Comparison of ENCODE assay signal across 10 cellular contexts in the genomic region with DNA sequence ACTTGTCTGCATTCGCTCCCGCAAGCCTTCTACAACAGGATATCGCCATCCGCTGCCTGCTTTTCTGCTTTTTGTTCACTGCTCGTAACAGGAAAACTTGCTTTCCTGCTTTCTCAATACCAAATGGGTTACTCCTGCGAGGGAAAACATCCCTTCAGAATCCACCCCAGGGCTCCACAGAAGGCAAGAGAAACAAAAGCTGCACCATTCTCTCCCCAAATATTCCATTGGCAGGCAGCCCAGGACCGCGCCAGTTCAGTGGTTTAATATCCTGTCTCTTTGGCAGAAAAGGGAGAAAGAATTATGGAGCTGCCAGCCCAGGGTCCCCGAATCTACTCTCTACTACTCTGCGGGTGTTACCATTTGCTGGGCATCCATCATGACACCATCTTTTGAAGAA.
A peak's percentile ranks its signal among the peaks of the same experiment; 100 is the strongest.
DNase-seq lines count a peak whose midpoint lies in the region; ATAC-seq, FAIRE-seq and TF ChIP-seq lines count a peak whose summit lies in the region.
"Had no signal": no experiment of that assay in that cellular context is flagged by ENCODE, and none has a peak within 500 bp of the region (broad histone marks: within the 10 kb centered on the region; RNA-seq: fewer than 3 reads in every experiment).

No MANE protein-coding gene starts in this region.

- H3K27me3 ChIP-seq in liver (ENCODE audit: control insufficient read depth in 4 of 4, insufficient read depth in 4 of 4, low read length in 3 of 4) (no peaks in the 10 kb centered on the region), HepG2 (ENCODE audit: control insufficient read depth in 1 of 2, insufficient read depth in 2 of 2, low read length in 2 of 2) (no peaks in the 10 kb centered on the region), mammary epithelial cell (ENCODE audit: insufficient read depth, low read length) (no peaks in the 10 kb centered on the region), lung (ENCODE audit: control insufficient read depth, insufficient read depth) (no peaks in the 10 kb centered on the region), aorta (ENCODE audit: control insufficient read depth in 1 of 2, insufficient read depth in 2 of 2, low read length in 1 of 2) (no peaks in the 10 kb centered on the region)

- H3K9me3 ChIP-seq in liver (ENCODE audit: control insufficient read depth in 4 of 4, low read length in 3 of 4), result no peaks in the 10 kb centered on the region
- no peaks in the 10 kb centered on the region for H3K9me3 ChIP-seq in HepG2 (ENCODE audit: low read length)
- peaks cover 6% of the 10 kb centered on the region for H3K9me3 ChIP-seq in mammary epithelial cell (replicated peaks; ENCODE audit: insufficient read depth, low read length)
- H3K9me3 ChIP-seq in lung (ENCODE audit: control insufficient read depth in 2 of 2, insufficient read depth in 1 of 2, low read length in 1 of 2), result peaks cover 0 to 2% of the 10 kb centered on the region in 2 donors
- no peaks in the 10 kb centered on the region for H3K9me3 ChIP-seq in aorta (ENCODE audit: control insufficient read depth, low read length)

- H3K9ac ChIP-seq in liver (ENCODE audit: low read depth in 1 of 2, low read length in 2 of 2), result no peak overlapping the region
- no peak overlapping the region for H3K9ac ChIP-seq in HepG2 (ENCODE audit: insufficient read depth, low read depth, low read length)
- no peak overlapping the region for H3K9ac ChIP-seq in mammary epithelial cell (ENCODE audit: insufficient read depth, low read length)

- in situ Hi-C loops in HepG2 (cut with HindIII; ENCODE audit: extremely low pct_ligation_motif_present, low pct_unique_long_range_greater_than_20kb), result no loop called here
- in situ Hi-C loops in mammary epithelial cell (cut with MboI; ENCODE audit: low sequenced_read_pairs in 2 of 2), result no loop called here

- TF ChIP-seq RAD21 in liver (IDR thresholded peaks at IDR 0.05), result no peak
- no peak for TF ChIP-seq RAD21 in HepG2 (CRISPR knock-in tag; IDR thresholded peaks at IDR 0.05)

- no peak for TF ChIP-seq CTCF in liver (IDR thresholded peaks at IDR 0.05; ENCODE audit: low read depth, low read length, missing input control)
- TF ChIP-seq CTCF in HepG2 (CRISPR knock-in tag; IDR thresholded peaks at IDR 0.05), result no peak
- TF ChIP-seq CTCF in mammary epithelial cell (conservative IDR thresholded peaks at IDR 0.05 in 1 of 2, IDR thresholded peaks at IDR 0.05 in 1 of 2; ENCODE audit: extremely low read depth in 1 of 2, insufficient read depth in 1 of 2, low read depth in 1 of 2, low read length in 2 of 2), result no peak
- TF ChIP-seq CTCF in lung (IDR thresholded peaks at IDR 0.05; ENCODE audit: control extremely low read depth, extremely low read depth), result no peak

- H3K4me1 ChIP-seq in liver (ENCODE audit: control insufficient read depth in 4 of 4, insufficient read depth in 4 of 4, low read length in 3 of 4), result peaks cover 3 to 17% (median 11%) of the 10 kb centered on the region in 4 donors
- no peaks in the 10 kb centered on the region for H3K4me1 ChIP-seq in HepG2 (ENCODE audit: insufficient read depth, low read length)
- peaks cover 41% of the 10 kb centered on the region for H3K4me1 ChIP-seq in mammary epithelial cell (ENCODE audit: insufficient read depth, low read length)
- H3K4me1 ChIP-seq in lung (ENCODE audit: control insufficient read depth in 2 of 2, insufficient read depth in 2 of 2, low read length in 2 of 2), result peaks cover 0 to 12% of the 10 kb centered on the region in 2 donors
- no peaks in the 10 kb centered on the region for H3K4me1 ChIP-seq in aorta (ENCODE audit: control insufficient read depth in 1 of 2, insufficient read depth in 2 of 2, low read length in 2 of 2)

- no peak overlapping the region for H2AFZ ChIP-seq in HepG2 (ENCODE audit: low read length)
- H2AFZ ChIP-seq in mammary epithelial cell (ENCODE audit: low read depth, low read length), result peak overlapping the region; percentile 71

- no peak for ATAC-seq in HepG2
- ATAC-seq in lung (ENCODE audit: insufficient read depth, low FRiP score), result no peak
- ATAC-seq in aorta (ENCODE audit: low FRiP score), result no peak
- ATAC-seq: K562 had no signal

- intact Hi-C loops in HepG2 (cut with micrococcal nuclease; ENCODE audit: unreplicated experiment) (no loop called here), mammary epithelial cell (cut with micrococcal nuclease) (no loop called here), aorta (cut with DNase I) (no loop called here)

- POLR2A ChIA-PET in HepG2 (lab: Yijun Ruan, JAX), result no interaction called here

- H3K79me2 ChIP-seq in HepG2 (ENCODE audit: insufficient read depth, low read length), result no peaks in the 10 kb centered on the region
- H3K79me2 ChIP-seq in mammary epithelial cell (ENCODE audit: insufficient read depth, low read length), result peaks cover 75% of the 10 kb centered on the region

- H3K4me2 ChIP-seq in HepG2 (ENCODE audit: low read depth, low read length), result no peak overlapping the region
- peak overlapping the region; percentile 82 for H3K4me2 ChIP-seq in mammary epithelial cell (ENCODE audit: insufficient read depth, low read depth, low read length)

- CTCF ChIA-PET in HepG2 (lab: Yijun Ruan, JAX; ENCODE audit: low intra/inter-chr PET ratio, low total read pairs), result no interaction called here
- CTCF ChIA-PET in mammary epithelial cell (lab: Charles Lee; ENCODE audit: low non-redundant PET), result no interaction called here

- H3K27ac ChIP-seq in liver (ENCODE audit: low read depth in 1 of 2, low read length in 2 of 2) (no peak overlapping the region), HepG2 (ENCODE audit: extremely low read length, insufficient read depth, low read length) (no peak overlapping the region), mammary epithelial cell (ENCODE audit: insufficient read depth, low read depth, low read length) (peak overlapping the region; percentile 22), lung (ENCODE audit: low read depth in 1 of 2, low read length in 1 of 2) (peak overlapping the region; percentile 45 to 48), aorta (ENCODE audit: low read depth in 1 of 2, low read length in 2 of 2) (no peak overlapping the region)

- DNase-seq in HepG2 (ENCODE audit: low spot score), result no peak
- peak; percentile 69 for DNase-seq in mammary epithelial cell
- DNase-seq in lung (ENCODE audit: low spot score), result no peak
- DNase-seq in aorta, result peak; percentile 62 to 80
- no peak for DNase-seq in GDM1 (lab: John Stamatoyannopoulos, UW)
- DNase-seq in NCI-H1417 treated with DMSO at 0.1 percent for 48 hours (lab: John Stamatoyannopoulos, UW), result no peak
- no peak for DNase-seq in NCI-H526 treated with DMSO at 0.1 percent for 48 hours (lab: John Stamatoyannopoulos, UW)

- H3K4me3 ChIP-seq in liver (ENCODE audit: low read depth in 1 of 3, low read length in 3 of 3) (no peak overlapping the region), HepG2 (replicated peaks in 1 of 3; ENCODE audit: insufficient read depth in 1 of 3, low read depth in 2 of 3, low read length in 3 of 3) (no peak overlapping the region), mammary epithelial cell (replicated peaks in 1 of 3; ENCODE audit: insufficient read depth in 1 of 3, low read depth in 2 of 3, low read length in 3 of 3) (peak overlapping the region in 1 of 3 experiments; percentile 39), lung (no peak overlapping the region), aorta (ENCODE audit: low read length in 2 of 2) (no peak overlapping the region)
- H3K4me3 ChIP-seq: K562 had no signal

- no peak for TF ChIP-seq POLR2A in HepG2 (IDR thresholded peaks at IDR 0.05; ENCODE audit: insufficient read depth in 1 of 2, low read depth in 2 of 2, low read length in 2 of 2)

- WGBS in liver, result 72% methylated on average over 10 of the region's 10 CpGs
- 87% methylated on average over 10 of the region's 10 CpGs for WGBS in HepG2 (ENCODE audit: low lambda C conversion rate)
- 3% methylated on average over 10 of the region's 10 CpGs for WGBS in mammary epithelial cell (ENCODE audit: low coverage, missing lambda C conversion rate)
- 13 to 34% methylated on average over 10 of the region's 10 CpGs for WGBS in lung, 2 donors
- 20 to 25% methylated on average over 10 of the region's 10 CpGs for WGBS in aorta, 2 donors

- dilution Hi-C loops in mammary epithelial cell (cut with HindIII; ENCODE audit: low sequenced_read_pairs), result no loop called here

- FAIRE-seq in HepG2 (lab: Jason Lieb, UNC), result no peak
- FAIRE-seq: K562, TTC549 had no signal

- H4K20me1 ChIP-seq in HepG2 (ENCODE audit: insufficient read depth, low read length) (no peaks in the 10 kb centered on the region), mammary epithelial cell (ENCODE audit: insufficient read depth, low read length) (no peaks in the 10 kb centered on the region)

- BruUV-seq in HepG2 (replicated peaks; lab: Mats Ljungman, UMichigan) (no TSS peak), mammary epithelial cell (replicated peaks; lab: Mats Ljungman, UMichigan) (no TSS peak)

- H3K36me3 ChIP-seq in liver (ENCODE audit: control insufficient read depth in 4 of 4, insufficient read depth in 3 of 4, low read depth in 1 of 4, low read length in 3 of 4), result no peaks in the 10 kb centered on the region
- H3K36me3 ChIP-seq in HepG2 (replicated peaks in 1 of 2; ENCODE audit: control insufficient read depth in 1 of 2, insufficient read depth in 2 of 2, low read length in 2 of 2), result no peaks in the 10 kb centered on the region
- no peaks in the 10 kb centered on the region for H3K36me3 ChIP-seq in mammary epithelial cell (ENCODE audit: insufficient read depth, low read length)
- H3K36me3 ChIP-seq in lung (ENCODE audit: control insufficient read depth in 2 of 2, insufficient read depth in 2 of 2, low read length in 2 of 2), result no peaks in the 10 kb centered on the region
- H3K36me3 ChIP-seq in aorta (ENCODE audit: control insufficient read depth in 1 of 2, insufficient read depth in 2 of 2, low read length in 1 of 2), result no peaks in the 10 kb centered on the region

- TF ChIP-seq EP300 in HepG2 (IDR thresholded peaks at IDR 0.05; ENCODE audit: low read depth in 2 of 2, low read length in 2 of 2), result no peak
- TF ChIP-seq EP300 in HepG2 (CRISPR knock-in tag; IDR thresholded peaks at IDR 0.05; ENCODE audit: borderline replicate concordance), result no peak

TF ChIP-seq in liver, 16 proteins besides CTCF, POLR2A, EP300 and RAD21 (continues in another document):
- TF ChIP-seq, protein P1, sequence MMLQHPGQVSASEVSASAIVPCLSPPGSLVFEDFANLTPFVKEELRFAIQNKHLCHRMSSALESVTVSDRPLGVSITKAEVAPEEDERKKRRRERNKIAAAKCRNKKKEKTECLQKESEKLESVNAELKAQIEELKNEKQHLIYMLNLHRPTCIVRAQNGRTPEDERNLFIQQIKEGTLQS (IDR thresholded peaks at IDR 0.05), result no peak

TF ChIP-seq in HepG2, 621 proteins besides CTCF, POLR2A, EP300 and RAD21 (continues in another document):
- TF ChIP-seq NFKB2 (CRISPR knock-in tag; IDR thresholded peaks at IDR 0.05; ENCODE audit: borderline replicate concordance), result no peak
- TF ChIP-seq, protein P2, sequence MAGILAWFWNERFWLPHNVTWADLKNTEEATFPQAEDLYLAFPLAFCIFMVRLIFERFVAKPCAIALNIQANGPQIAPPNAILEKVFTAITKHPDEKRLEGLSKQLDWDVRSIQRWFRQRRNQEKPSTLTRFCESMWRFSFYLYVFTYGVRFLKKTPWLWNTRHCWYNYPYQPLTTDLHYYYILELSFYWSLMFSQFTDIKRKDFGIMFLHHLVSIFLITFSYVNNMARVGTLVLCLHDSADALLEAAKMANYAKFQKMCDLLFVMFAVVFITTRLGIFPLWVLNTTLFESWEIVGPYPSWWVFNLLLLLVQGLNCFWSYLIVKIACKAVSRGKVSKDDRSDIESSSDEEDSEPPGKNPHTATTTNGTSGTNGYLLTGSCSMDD (CRISPR knock-in tag; IDR thresholded peaks at IDR 0.05), result no peak

Comparison
In these comparisons a context has a peak if more than half of its experiments do, and no peak if none do; other contexts are left out.
1. H3K27ac ChIP-seq: peak in mammary epithelial cell (single experiment) and lung (2 of 2); none in liver (0 of 2), HepG2 (single experiment) and aorta (0 of 2).
2. DNase-seq: peak in mammary epithelial cell (single experiment) and aorta (2 of 2); none in HepG2 (single experiment), lung (single experiment), GDM1 (single experiment), NCI-H1417 treated with DMSO at 0.1 percent for 48 hours (single experiment) and NCI-H526 treated with DMSO at 0.1 percent for 48 hours (single experiment).